In the genomic region with DNA sequence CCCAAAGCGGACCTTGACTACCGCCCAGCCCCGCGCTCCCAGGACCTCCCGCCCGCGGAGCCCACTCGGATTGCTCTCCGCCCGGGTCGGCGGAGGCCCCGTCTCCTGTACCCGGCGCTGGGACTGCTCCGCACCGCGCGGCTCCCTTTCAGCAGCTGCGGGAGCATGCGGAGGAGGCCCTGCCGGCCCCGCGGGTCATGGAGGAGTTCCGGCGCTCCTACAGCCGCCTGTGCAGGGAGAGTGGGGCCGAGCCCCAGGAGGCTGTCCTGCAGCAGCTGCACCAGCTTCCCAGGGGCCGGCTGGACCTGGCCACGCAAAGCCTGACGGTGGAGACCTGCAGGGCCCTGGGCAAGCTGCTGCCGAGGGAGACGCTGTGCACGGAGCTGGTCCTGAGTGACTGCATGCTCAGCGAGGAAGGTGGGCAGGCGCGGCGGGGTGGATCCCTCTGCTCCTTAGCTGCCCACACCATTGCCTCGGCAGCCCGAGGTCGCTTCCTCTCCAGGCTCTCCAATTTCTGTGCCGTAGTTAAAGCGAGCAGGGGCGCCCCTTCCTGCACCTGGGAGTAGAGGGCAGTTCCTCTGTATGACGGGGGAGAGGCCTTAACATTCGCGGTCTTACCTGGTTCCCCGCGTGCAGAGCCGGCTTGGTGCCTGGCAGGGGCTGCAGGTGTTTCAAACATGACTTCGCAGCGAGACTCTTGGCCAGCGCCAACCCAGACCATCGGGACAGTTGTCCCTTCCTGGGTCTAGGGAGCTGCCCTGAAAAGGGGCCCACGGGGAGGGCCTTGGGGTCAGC, we compare ENCODE assay signal across 8 cellular contexts. TPM values are rescaled to one million over a fixed set of nuclear protein-coding genes. Genes with fewer than 3 reads are reported as not detected.
DNase-seq lines count a peak whose midpoint lies in the region; ATAC-seq lines count a peak whose summit lies in the region.

No MANE protein-coding gene starts in this region.

- H3K27me3 Mint-ChIP-seq in activated T-cell treated with anti-CD3 and anti-CD28 coated beads, Interleukin-2, amount 50 U/mL, for 24 hours, result no peaks in the 10 kb centered on the region
- H3K27me3 Mint-ChIP-seq in natural killer cell treated with Interleukin-12 subunit alpha and Interleukin-12 subunit beta and Interleukin-15 and Interleukin-18, amount 100 ng/mL, for 72 hours, result no peaks in the 10 kb centered on the region

- H3K4me3 Mint-ChIP-seq in activated T-cell treated with anti-CD3 and anti-CD28 coated beads, Interleukin-2, amount 50 U/mL, for 24 hours, result peak overlapping the region; percentile 83
- peak overlapping the region; percentile 85 for H3K4me3 Mint-ChIP-seq in natural killer cell treated with Interleukin-12 subunit alpha and Interleukin-12 subunit beta and Interleukin-15 and Interleukin-18, amount 100 ng/mL, for 72 hours

- H3K9me3 Mint-ChIP-seq in activated T-cell treated with anti-CD3 and anti-CD28 coated beads, Interleukin-2, amount 50 U/mL, for 24 hours, result no peaks in the 10 kb centered on the region
- no peaks in the 10 kb centered on the region for H3K9me3 Mint-ChIP-seq in natural killer cell treated with Interleukin-12 subunit alpha and Interleukin-12 subunit beta and Interleukin-15 and Interleukin-18, amount 100 ng/mL, for 72 hours

- H3K9me3 ChIP-seq in SJCRH30 (replicated peaks), result no peaks in the 10 kb centered on the region
- H3K9me3 ChIP-seq in endocrine pancreas (ENCODE audit: control insufficient read depth, low read length), result no peaks in the 10 kb centered on the region

- peaks cover 47% of the 10 kb centered on the region for H3K36me3 Mint-ChIP-seq in activated T-cell treated with anti-CD3 and anti-CD28 coated beads, Interleukin-2, amount 50 U/mL, for 24 hours (ENCODE audit: low read depth)
- no peaks in the 10 kb centered on the region for H3K36me3 Mint-ChIP-seq in natural killer cell treated with Interleukin-12 subunit alpha and Interleukin-12 subunit beta and Interleukin-15 and Interleukin-18, amount 100 ng/mL, for 72 hours

- H3K9ac ChIP-seq in endocrine pancreas (ENCODE audit: control insufficient read depth, insufficient read depth, low read length), result peak overlapping the region; percentile 50

- ATAC-seq in HG02973 (IDR thresholded peaks at IDR 0.05; ENCODE audit: unreplicated experiment) (peak; percentile 8), GM19463 (IDR thresholded peaks at IDR 0.05; ENCODE audit: unreplicated experiment) (no peak)
- no peak for ATAC-seq in natural killer cell treated with Interleukin-12 subunit alpha and Interleukin-12 subunit beta and Interleukin-15 and Interleukin-18, amount 100 ng/mL, for 72 hours

- peaks cover 7% of the 10 kb centered on the region; the same call in 1 of the 2 replicates for H3K4me1 ChIP-seq in SJCRH30
- H3K4me1 ChIP-seq in endocrine pancreas (ENCODE audit: control insufficient read depth, insufficient read depth, low read length), result no peaks in the 10 kb centered on the region

- DNase-seq in activated T-cell treated with anti-CD3 and anti-CD28 coated beads, Interleukin-2, amount 50 U/mL, for 24 hours, result peak; percentile 66
- DNase-seq in activated T-cell treated with anti-CD3 and anti-CD28 coated beads, Interleukin-2, amount 50 U/mL, for 1 hour, result no peak
- DNase-seq in SJCRH30 (peak; percentile 81 to 83), HPDE6-E6E7 (ENCODE audit: extremely low spot score) (no peak)
- DNase-seq in natural killer cell treated with Interleukin-12 subunit alpha and Interleukin-12 subunit beta and Interleukin-15 and Interleukin-18, amount 100 ng/mL, for 72 hours (ENCODE audit: low spot score), result no peak

- H3K36me3 ChIP-seq in SJCRH30, result no peaks in the 10 kb centered on the region
- H3K36me3 ChIP-seq in endocrine pancreas (ENCODE audit: control insufficient read depth, insufficient read depth, low read length), result no peaks in the 10 kb centered on the region

- peak overlapping the region; percentile 40 for H3K27ac Mint-ChIP-seq in activated T-cell treated with anti-CD3 and anti-CD28 coated beads, Interleukin-2, amount 50 U/mL, for 24 hours
- H3K27ac Mint-ChIP-seq in natural killer cell treated with Interleukin-12 subunit alpha and Interleukin-12 subunit beta and Interleukin-15 and Interleukin-18, amount 100 ng/mL, for 72 hours, result no peak overlapping the region

- peak overlapping the region; percentile 72 for H3K4me3 ChIP-seq in SJCRH30
- no peak overlapping the region for H3K4me3 ChIP-seq in endocrine pancreas (ENCODE audit: control insufficient read depth, insufficient read depth, low read length)

- H3K27ac ChIP-seq in SJCRH30, result peak overlapping the region; percentile 29; the same call in 1 of the 2 replicates

- H3K27me3 ChIP-seq in SJCRH30 (no peaks in the 10 kb centered on the region), endocrine pancreas (ENCODE audit: control insufficient read depth, insufficient read depth, low read length) (no peaks in the 10 kb centered on the region)

- H3K4me1 Mint-ChIP-seq in activated T-cell treated with anti-CD3 and anti-CD28 coated beads, Interleukin-2, amount 50 U/mL, for 24 hours (ENCODE audit: low read depth), result peaks cover 25% of the 10 kb centered on the region
- H3K4me1 Mint-ChIP-seq in natural killer cell treated with Interleukin-12 subunit alpha and Interleukin-12 subunit beta and Interleukin-15 and Interleukin-18, amount 100 ng/mL, for 72 hours (ENCODE audit: low read depth in 2 of 2), result peaks cover 16 to 17% of the 10 kb centered on the region in 2 donors

RNA-seq across cellular contexts. Expression of gene LRRC45, which starts 0.5 kb away (rescaled TPM):
- 17.3 and 21.3 TPM in 2 replicates for total RNA-seq in SJCRH30 (2014; rRNA removed; shearing (Covaris generic))
- 10 to 100 TPM; 16.1 to 42.3 TPM for total RNA-seq in natural killer cell treated with Interleukin-12 subunit alpha and Interleukin-12 subunit beta and Interleukin-15 and Interleukin-18, amount 100 ng/mL, for 72 hours

RNA-seq across cellular contexts. Expression of gene CENPX, which starts 1.0 kb away (rescaled TPM):
- 116 and 136 TPM in 2 replicates for total RNA-seq in SJCRH30 (2014; rRNA removed; shearing (Covaris generic))
- 100 to 1,000 TPM in 1 of 2 donors, 10 to 100 TPM in 1; 82.6 to 174 TPM for total RNA-seq in natural killer cell treated with Interleukin-12 subunit alpha and Interleukin-12 subunit beta and Interleukin-15 and Interleukin-18, amount 100 ng/mL, for 72 hours

RNA-seq across cellular contexts. Expression of gene RAC3, which starts 7.8 kb away (rescaled TPM):
- 17.9 and 20.8 TPM in 2 replicates for total RNA-seq in SJCRH30 (2014; rRNA removed; shearing (Covaris generic))
- 1 to 10 TPM; 3.0 to 6.1 TPM for total RNA-seq in natural killer cell treated with Interleukin-12 subunit alpha and Interleukin-12 subunit beta and Interleukin-15 and Interleukin-18, amount 100 ng/mL, for 72 hours

RNA-seq across cellular contexts. Expression of gene DCXR, which starts 13.9 kb away (rescaled TPM):
- total RNA-seq in SJCRH30 (2014; rRNA removed; shearing (Covaris generic)), result 110 and 112 TPM in 2 replicates
- 100 to 1,000 TPM in 1 of 2 donors, 10 to 100 TPM in 1; 95.7 to 136 TPM for total RNA-seq in natural killer cell treated with Interleukin-12 subunit alpha and Interleukin-12 subunit beta and Interleukin-15 and Interleukin-18, amount 100 ng/mL, for 72 hours

RNA-seq across cellular contexts. Expression of gene RFNG, which starts 28.0 kb away (rescaled TPM):
- 21.8 and 26.5 TPM in 2 replicates for total RNA-seq in SJCRH30 (2014; rRNA removed; shearing (Covaris generic))
- 10 to 100 TPM; 18.2 to 23.1 TPM for total RNA-seq in natural killer cell treated with Interleukin-12 subunit alpha and Interleukin-12 subunit beta and Interleukin-15 and Interleukin-18, amount 100 ng/mL, for 72 hours

Comparison
In these comparisons a context has a peak if more than half of its experiments do, and no peak if none do; other contexts are left out.
1. DNase-seq: peak in activated T-cell treated with anti-CD3 and anti-CD28 coated beads, Interleukin-2, amount 50 U/mL, for 24 hours (single experiment) and SJCRH30 (2 of 2); none in activated T-cell treated with anti-CD3 and anti-CD28 coated beads, Interleukin-2, amount 50 U/mL, for 1 hour (single experiment), natural killer cell treated with Interleukin-12 subunit alpha and Interleukin-12 subunit beta and Interleukin-15 and Interleukin-18, amount 100 ng/mL, for 72 hours (single experiment) and HPDE6-E6E7 (single experiment).